ENCODE assay signal across 28 cellular contexts in genomic region chr10:12459338-12459737, GRCh38.
DNase-seq lines count a peak whose midpoint lies in the region; ATAC-seq, FAIRE-seq and TF ChIP-seq lines count a peak whose summit lies in the region.
"Had no signal": no experiment of that assay in that cellular context is flagged by ENCODE, and none has a peak within 500 bp of the region (broad histone marks: within the 10 kb centered on the region; RNA-seq: fewer than 3 reads in every experiment).

No MANE protein-coding gene starts in this region.

- H3K4me3 ChIP-seq in A549 (no peak overlapping the region), endodermal cell (ENCODE audit: low read length) (no peak overlapping the region)
- H3K4me3 ChIP-seq: BLaER1 treated with 17β-estradiol and CSF1 and Interleukin-3, amounts not matched to agents 10 nM and 100 nM; GM23248; PC-9; SJCRH30 had no signal

- H3K36me3 Mint-ChIP-seq in T-helper 17 cell (ENCODE audit: low read depth) (no peaks in the 10 kb centered on the region), chondrocyte (ENCODE audit: low read depth) (no peaks in the 10 kb centered on the region), mesothelial cell of epicardium (no peaks in the 10 kb centered on the region), endodermal cell (ENCODE audit: low read depth) (no peaks in the 10 kb centered on the region)

- peak overlapping the region; percentile 54 for H3K4me2 ChIP-seq in A549
- H3K4me2 ChIP-seq: BLaER1 treated with 17β-estradiol and CSF1 and Interleukin-3, amounts not matched to agents 10 nM and 100 nM; PC-9 had no signal

- H3K4me3 Mint-ChIP-seq in T-helper 17 cell (no peak overlapping the region), chondrocyte (ENCODE audit: unreplicated experiment) (no peak overlapping the region), mesothelial cell of epicardium (peak overlapping the region; percentile 43), endodermal cell (no peak overlapping the region)
- H3K4me3 Mint-ChIP-seq: CD4-positive, alpha-beta T cell; IgD-negative memory B cell had no signal

- H3K27ac Mint-ChIP-seq in T-helper 17 cell (peak overlapping the region; percentile 49), chondrocyte (ENCODE audit: unreplicated experiment) (peak overlapping the region; percentile 78), mesothelial cell of epicardium (peak overlapping the region; percentile 79), endodermal cell (no peak overlapping the region)
- H3K27ac Mint-ChIP-seq: CD4-positive, alpha-beta T cell had no signal

- WGBS in A549 (ENCODE audit: missing lambda C conversion rate), result 41% methylated on average over 4 of the region's 4 CpGs
- WGBS in endodermal cell (ENCODE audit: insufficient coverage in 1 of 2, insufficient read length in 1 of 2), 2 experiments, result 95% methylated on average over 3 of the region's 4 CpGs; no CpG with 5 or more reads in 1 of the 2 experiments

- no peak for TF ChIP-seq POLR2A in A549 (IDR thresholded peaks at IDR 0.05; ENCODE audit: low read length)

- H3K27me3 ChIP-seq in endodermal cell (ENCODE audit: control insufficient read depth, insufficient read depth, low read length, poor library complexity, severe bottlenecking), result peaks cover 18% of the 10 kb centered on the region
- H3K27me3 ChIP-seq: SJCRH30 had no signal

- H3K4me1 ChIP-seq in A549 (peaks cover 24% of the 10 kb centered on the region), endodermal cell (ENCODE audit: control insufficient read depth, insufficient read depth, low read length) (no peaks in the 10 kb centered on the region)
- H3K4me1 ChIP-seq: SJCRH30 had no signal

- H3K9ac ChIP-seq in endodermal cell (ENCODE audit: extremely low read depth, low read length, poor library complexity, severe bottlenecking), result no peak overlapping the region
- H3K9ac ChIP-seq: BLaER1 treated with 17β-estradiol and CSF1 and Interleukin-3, amounts not matched to agents 10 nM and 100 nM; GM23248 had no signal

- FAIRE-seq in A549 (lab: Jason Lieb, UNC), result no peak
- FAIRE-seq: D721Med, GM18507 had no signal

- ATAC-seq in A549, result no peak; a peak in 1 of 6 replicates
- ATAC-seq in T-helper 17 cell, result no peak
- ATAC-seq in HG03439 (IDR thresholded peaks at IDR 0.05; ENCODE audit: unreplicated experiment), result no peak
- ATAC-seq: Right ventricle myocardium inferior had no signal

- TF ChIP-seq CTCF in A549 (IDR thresholded peaks at IDR 0.05) (no peak), chondrocyte (IDR thresholded peaks at IDR 0.05) (no peak), mesothelial cell of epicardium (IDR thresholded peaks at IDR 0.05; ENCODE audit: unreplicated experiment) (no peak), endodermal cell (conservative IDR thresholded peaks at IDR 0.05) (no peak)

- in situ Hi-C loops in KBM-7 (cut with MboI; ENCODE audit: low pct_unique_long_range_greater_than_20kb, low sequenced_read_pairs), result no loop called here

- no peaks in the 10 kb centered on the region for H3K36me3 ChIP-seq in endodermal cell (ENCODE audit: control insufficient read depth, insufficient read depth, low read length)
- H3K36me3 ChIP-seq: SJCRH30 had no signal

- H3K9me3 ChIP-seq in A549 (no peaks in the 10 kb centered on the region), T-helper 17 cell (ENCODE audit: control insufficient read depth, low read length, poor library complexity, severe bottlenecking) (no peaks in the 10 kb centered on the region), endodermal cell (ENCODE audit: control insufficient read depth, low read length) (peaks cover 8% of the 10 kb centered on the region)
- H3K9me3 ChIP-seq: SJCRH30 had no signal

- POLR2A ChIA-PET in A549 (lab: Yijun Ruan, JAX), result interaction anchor here (1.0 kb wide), 1 partner anchor 10 kb away, joined by 3 read pairs; no protein-coding TSS in a partner anchor

- peak overlapping the region; percentile 23 to 60; a peak in 5 of 6 replicates for H3K27ac ChIP-seq in A549
- no peak overlapping the region for H3K27ac ChIP-seq in endodermal cell (ENCODE audit: low read depth, low read length)
- H3K27ac ChIP-seq: 22Rv1; BLaER1 treated with 17β-estradiol and CSF1 and Interleukin-3, amounts not matched to agents 10 nM and 100 nM; GM23248; HL-60; PC-9; SJCRH30 had no signal

- no peak for DNase-seq in A549 (ENCODE audit: low read depth in 1 of 2, low spot score in 1 of 2)
- DNase-seq in T-helper 17 cell, result no peak
- DNase-seq in chondrocyte (ENCODE audit: low spot score), result no peak
- DNase-seq in mesothelial cell of epicardium (ENCODE audit: low spot score in 2 of 2, unreplicated experiment in 2 of 2), result no peak
- no peak for DNase-seq in AG20443 (ENCODE audit: low spot score)
- no peak for DNase-seq in endodermal cell
- no peak for DNase-seq in KBM-7
- DNase-seq: AML-193; CD4-positive, alpha-beta T cell; H7; NCI-H1048; NCI-H1417; NCI-H1694; NCI-H2029 treated with DMSO at 0.1 percent for 48 hours; NCI-H446 treated with DMSO at 0.1 percent for 48 hours; NCI-H526; NCI-H82; PC-9; SJCRH30 had no signal

- TF ChIP-seq EP300 in A549 (IDR thresholded peaks at IDR 0.05), result no peak

- H3K27me3 Mint-ChIP-seq in T-helper 17 cell (no peaks in the 10 kb centered on the region), chondrocyte (ENCODE audit: low read depth) (no peaks in the 10 kb centered on the region), mesothelial cell of epicardium (ENCODE audit: low read depth) (no peaks in the 10 kb centered on the region), endodermal cell (ENCODE audit: insufficient read depth) (peaks cover 51% of the 10 kb centered on the region)
- H3K27me3 Mint-ChIP-seq: CD4-positive, alpha-beta T cell; IgD-negative memory B cell had no signal

- peaks cover 16% of the 10 kb centered on the region for H3K4me1 Mint-ChIP-seq in T-helper 17 cell
- peaks cover 39% of the 10 kb centered on the region for H3K4me1 Mint-ChIP-seq in chondrocyte (ENCODE audit: low read depth)
- peaks cover 13% of the 10 kb centered on the region for H3K4me1 Mint-ChIP-seq in mesothelial cell of epicardium
- no peaks in the 10 kb centered on the region for H3K4me1 Mint-ChIP-seq in endodermal cell

- CTCF ChIA-PET in A549 (lab: Yijun Ruan, JAX), result interaction anchor here (1.1 kb wide), 1 partner anchor 195 kb away, joined by 4 read pairs; no protein-coding TSS in a partner anchor

- H3K9me3 Mint-ChIP-seq in chondrocyte (ENCODE audit: low read depth) (no peaks in the 10 kb centered on the region), mesothelial cell of epicardium (no peaks in the 10 kb centered on the region), endodermal cell (no peaks in the 10 kb centered on the region)
- H3K9me3 Mint-ChIP-seq: CD4-positive, alpha-beta T cell had no signal

- no peak for TF ChIP-seq RAD21 in A549 (conservative IDR thresholded peaks at IDR 0.05 in 1 of 2, IDR thresholded peaks at IDR 0.05 in 1 of 2)

TF ChIP-seq in A549, 52 proteins besides CTCF, POLR2A, EP300 and RAD21:
- TF ChIP-seq PBX3 (IDR thresholded peaks at IDR 0.05), result no peak
- no peak for TF ChIP-seq FOSL2 (IDR thresholded peaks at IDR 0.05)
- peak; percentile 25; the same call in 1 of the 2 replicates for TF ChIP-seq FOSL2 (CRISPR knock-in tag; IDR thresholded peaks at IDR 0.05)
- no peak for TF ChIP-seq JUN (IDR thresholded peaks at IDR 0.05)
TF ChIP-seq in A549: peak in this region for 1.
